16 cellular contexts compared by ENCODE assay signal in the genomic region with DNA sequence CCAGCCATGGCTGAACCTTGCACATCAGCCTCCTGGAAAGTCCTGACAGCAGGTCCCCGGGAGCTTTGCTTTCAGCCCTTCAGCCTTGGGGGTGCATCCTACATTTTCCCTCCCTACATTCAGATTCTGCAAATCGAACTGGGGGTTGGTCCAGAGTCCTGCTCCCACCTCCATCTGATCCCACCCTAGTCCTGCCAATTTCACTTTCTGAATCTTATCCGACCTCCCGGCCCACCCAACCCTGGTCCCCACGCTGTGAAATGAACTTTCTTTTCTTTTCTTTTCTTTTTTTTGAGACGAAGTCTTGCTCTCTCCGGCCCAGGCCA. TPM values are rescaled to one million over a fixed set of nuclear protein-coding genes. Genes with fewer than 3 reads are reported as not detected.
A peak's percentile ranks its signal among the peaks of the same experiment; 100 is the strongest.
DNase-seq lines count a peak whose midpoint lies in the region; ATAC-seq and TF ChIP-seq lines count a peak whose summit lies in the region.
"Had no signal": no experiment of that assay in that cellular context is flagged by ENCODE, and none has a peak within 500 bp of the region (broad histone marks: within the 10 kb centered on the region; RNA-seq: fewer than 3 reads in every experiment).

No MANE protein-coding gene starts in this region.

- H3K4me3 Mint-ChIP-seq in activated T-helper 17 cell treated with anti-CD3 and anti-CD28 coated beads, Interleukin-2, amount 50 U/mL, for 72 hours, result no peak overlapping the region

- H3K4me1 Mint-ChIP-seq in activated T-helper 17 cell treated with anti-CD3 and anti-CD28 coated beads, Interleukin-2, amount 50 U/mL, for 72 hours, result peaks cover 11% of the 10 kb centered on the region

- H3K27me3 Mint-ChIP-seq in activated T-helper 17 cell treated with anti-CD3 and anti-CD28 coated beads, Interleukin-2, amount 50 U/mL, for 72 hours, result peaks cover 2% of the 10 kb centered on the region

- no peaks in the 10 kb centered on the region for H3K9me3 Mint-ChIP-seq in activated T-helper 17 cell treated with anti-CD3 and anti-CD28 coated beads, Interleukin-2, amount 50 U/mL, for 72 hours

- TF ChIP-seq CTCF in right atrium auricular region (IDR thresholded peaks at IDR 0.05), result no peak
- no peak for TF ChIP-seq CTCF in left ventricle myocardium inferior (IDR thresholded peaks at IDR 0.05; ENCODE audit: borderline replicate concordance)

- H3K27ac Mint-ChIP-seq in activated T-helper 17 cell treated with anti-CD3 and anti-CD28 coated beads, Interleukin-2, amount 50 U/mL, for 72 hours, result peak overlapping the region; percentile 2

- H3K27ac ChIP-seq in right atrium auricular region, result no peak overlapping the region
- H3K27ac ChIP-seq in left ventricle myocardium inferior (replicated peaks), result no peak overlapping the region
- H3K27ac ChIP-seq: GM23248, KMS-11 had no signal

- DNase-seq in right atrium auricular region (ENCODE audit: low spot score) (peak; percentile 40), left ventricle myocardium inferior (no peak), sciatic nerve (ENCODE audit: low spot score) (peak; percentile 8), epidermal melanocyte (ENCODE audit: insufficient read length, low spot score) (no peak)
- no peak for DNase-seq in activated naive CD4-positive, alpha-beta T cell (lab: John Stamatoyannopoulos, UW)
- DNase-seq: GM23248; HCEC 1CT; IMR-90; NCI-H1105 treated with DMSO at 0.1 percent for 48 hours; NCI-H226; NCI-H748 treated with DMSO at 0.1 percent for 48 hours; NK-92 treated with Interleukin-12 subunit alpha and Interleukin-12 subunit beta, amount 100 ng/mL, for 24 hours had no signal

- intact Hi-C loops in left ventricle myocardium inferior (cut with micrococcal nuclease), result no loop called here
- intact Hi-C loops in sciatic nerve (cut with DNase I), result no loop called here

- peaks cover 0 to 12% of the 10 kb centered on the region in 2 donors for H3K9me3 ChIP-seq in right atrium auricular region
- H3K9me3 ChIP-seq in left ventricle myocardium inferior (replicated peaks), result peaks cover 12% of the 10 kb centered on the region

- no peaks in the 10 kb centered on the region for H3K36me3 Mint-ChIP-seq in activated T-helper 17 cell treated with anti-CD3 and anti-CD28 coated beads, Interleukin-2, amount 50 U/mL, for 72 hours (ENCODE audit: low read depth)

- H3K27me3 ChIP-seq in right atrium auricular region (no peaks in the 10 kb centered on the region), left ventricle myocardium inferior (ENCODE audit: low read depth) (peaks cover 71% of the 10 kb centered on the region)

- no peaks in the 10 kb centered on the region for H3K36me3 ChIP-seq in right atrium auricular region
- H3K36me3 ChIP-seq in left ventricle myocardium inferior, result no peaks in the 10 kb centered on the region

- no peak overlapping the region for H3K4me3 ChIP-seq in right atrium auricular region
- H3K4me3 ChIP-seq in left ventricle myocardium inferior, result no peak overlapping the region
- H3K4me3 ChIP-seq: GM23248 had no signal

- no peak for ATAC-seq in activated T-helper 17 cell treated with anti-CD3 and anti-CD28 coated beads, Interleukin-2, amount 50 U/mL, for 72 hours (replicated peaks)
- ATAC-seq in sciatic nerve (no peak), HG02981 (IDR thresholded peaks at IDR 0.05; ENCODE audit: unreplicated experiment) (no peak)
- ATAC-seq: SK-N-SH treated with all-trans-retinoic acid at 6 μM for 48 hours had no signal

- H3K4me1 ChIP-seq in right atrium auricular region (no peaks in the 10 kb centered on the region), left ventricle myocardium inferior (no peaks in the 10 kb centered on the region)

RNA-seq across cellular contexts. Expression of a gene that starts 47.8 kb away (rescaled TPM):
- total RNA-seq in right atrium auricular region (10 to 100 TPM; 41.3 to 73.9 TPM), left ventricle myocardium inferior (41.7 TPM), sciatic nerve (33.1 TPM)
- 100 to 1,000 TPM in 1 of 2 donors, 10 to 100 TPM in 1; 60.3 to 180 TPM for total RNA-seq in activated T-helper 17 cell treated with anti-CD3 and anti-CD28 coated beads, Interleukin-2, amount 50 U/mL, for 72 hours

Comparison
In these comparisons a context has a peak if more than half of its experiments do, and no peak if none do; other contexts are left out.
1. DNase-seq: peak in right atrium auricular region (single experiment) and sciatic nerve (single experiment); none in left ventricle myocardium inferior (single experiment), activated naive CD4-positive, alpha-beta T cell (0 of 4) and epidermal melanocyte (single experiment).